In the genomic region with DNA sequence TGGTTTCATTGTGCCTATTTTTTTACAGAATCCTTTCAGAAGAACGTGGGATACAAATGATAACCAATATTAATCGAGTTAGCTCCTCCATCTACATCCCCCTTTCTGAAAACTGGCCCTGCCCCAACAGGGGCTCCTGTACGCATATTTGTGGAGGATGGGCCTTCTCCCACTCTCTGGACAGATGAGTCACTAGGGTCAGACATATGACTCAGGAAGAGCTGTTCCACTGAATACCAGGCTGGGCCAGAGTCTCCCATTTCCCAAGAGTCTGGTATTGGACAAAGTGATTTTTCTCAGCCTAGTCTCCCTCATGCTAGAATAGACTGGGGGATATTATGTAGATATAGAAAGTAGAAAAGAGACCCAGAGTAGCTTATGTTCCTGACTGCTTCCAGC, we compare ENCODE assay signal across 15 cellular contexts.
DNase-seq lines count a peak whose midpoint lies in the region; ATAC-seq, FAIRE-seq and TF ChIP-seq lines count a peak whose summit lies in the region.
"Had no signal": no experiment of that assay in that cellular context is flagged by ENCODE, and none has a peak within 500 bp of the region (broad histone marks: within the 10 kb centered on the region; RNA-seq: fewer than 3 reads in every experiment).

No MANE protein-coding gene starts in this region.

- H3K27me3 Mint-ChIP-seq in MCF 10A (ENCODE audit: insufficient read depth, unreplicated experiment) (no peaks in the 10 kb centered on the region), glutamatergic neuron (ENCODE audit: unreplicated experiment) (no peaks in the 10 kb centered on the region)
- H3K27me3 Mint-ChIP-seq: activated CD8-positive, alpha-beta memory T cell treated with anti-CD3 and anti-CD28 coated beads, Interleukin-2, amount 10 ng/mL, durations not matched to agents 7 days and 5 days had no signal

- H3K4me1 Mint-ChIP-seq in MCF 10A (ENCODE audit: insufficient read depth, unreplicated experiment) (peaks cover 36% of the 10 kb centered on the region), glutamatergic neuron (ENCODE audit: low read depth, unreplicated experiment) (peaks cover 28% of the 10 kb centered on the region)
- peaks cover 74% of the 10 kb centered on the region for H3K4me1 Mint-ChIP-seq in stimulated activated effector memory CD8-positive, alpha-beta T cell treated with anti-CD3 and anti-CD28 coated beads, Interleukin-12 subunit alpha, Interleukin-12 subunit beta, amount 100 ng/mL, for 72 hours

- no peak for FAIRE-seq in urothelium cell line (lab: Jason Lieb, UNC)
- FAIRE-seq: kidney had no signal

- no peak for TF ChIP-seq POLR2A in breast epithelium (IDR thresholded peaks at IDR 0.05)

- POLR2A ChIA-PET in MCF 10A (lab: Yijun Ruan, JAX) = no interaction called here

- DNase-seq in MCF 10A (ENCODE audit: unreplicated experiment) (peak; percentile 82), breast epithelium (ENCODE audit: low spot score in 2 of 2) (no peak), amniotic epithelial cell (ENCODE audit: low read depth) (peak; percentile 96), glutamatergic neuron (no peak), urothelium cell line (ENCODE audit: low spot score) (peak; percentile 80), NCI-H2227 treated with DMSO at 0.1 percent for 48 hours (lab: John Stamatoyannopoulos, UW) (no peak)
- no peak for DNase-seq in stimulated activated CD4-positive, alpha-beta T cell treated with anti-CD3 and anti-CD28 coated beads, Interleukin-15, amount 100 ng/mL, for 24 hours
- DNase-seq in stimulated activated effector memory CD8-positive, alpha-beta T cell treated with anti-CD3 and anti-CD28 coated beads, Interleukin-12 subunit alpha, Interleukin-12 subunit beta, amount 100 ng/mL, for 72 hours (ENCODE audit: low spot score in 2 of 2) = no peak
- DNase-seq: activated CD8-positive, alpha-beta memory T cell treated with anti-CD3 and anti-CD28 coated beads, Interleukin-2, amount 10 ng/mL, durations not matched to agents 7 days and 5 days; AML-193; cerebellar nuclear complex; kidney; NCI-H2029 treated with DMSO at 0.1 percent for 48 hours; SHP77 had no signal

- H3K9me3 Mint-ChIP-seq in MCF 10A (ENCODE audit: unreplicated experiment) (no peaks in the 10 kb centered on the region), glutamatergic neuron (ENCODE audit: unreplicated experiment) (peaks cover 13% of the 10 kb centered on the region)
- H3K9me3 Mint-ChIP-seq in stimulated activated effector memory CD8-positive, alpha-beta T cell treated with anti-CD3 and anti-CD28 coated beads, Interleukin-12 subunit alpha, Interleukin-12 subunit beta, amount 100 ng/mL, for 72 hours = no peaks in the 10 kb centered on the region

- CTCF ChIA-PET in MCF 10A (lab: Yijun Ruan, JAX) = interaction anchor here (1.3 kb wide), 1 partner anchor 48 kb away, joined by 3 read pairs; no protein-coding TSS in a partner anchor

- H3K27ac ChIP-seq in breast epithelium = no peak overlapping the region
- H3K27ac ChIP-seq: right atrium auricular region had no signal

- no peaks in the 10 kb centered on the region for H3K27me3 ChIP-seq in breast epithelium
- H3K27me3 ChIP-seq: right atrium auricular region had no signal

- no peak overlapping the region for H3K4me3 ChIP-seq in breast epithelium
- H3K4me3 ChIP-seq: right atrium auricular region had no signal

- ATAC-seq in stimulated activated effector memory CD8-positive, alpha-beta T cell treated with anti-CD3 and anti-CD28 coated beads, Interleukin-12 subunit alpha, Interleukin-12 subunit beta, amount 100 ng/mL, for 72 hours = no peak
- ATAC-seq: activated CD8-positive, alpha-beta memory T cell treated with anti-CD3 and anti-CD28 coated beads, Interleukin-2, amount 10 ng/mL, durations not matched to agents 7 days and 5 days had no signal

- intact Hi-C loops in MCF 10A (cut with micrococcal nuclease) (no loop called here), breast epithelium (cut with DNase I; ENCODE audit: low total_unique reads) (no loop called here)

- no peak overlapping the region for H3K4me3 Mint-ChIP-seq in MCF 10A (ENCODE audit: unreplicated experiment)
- H3K4me3 Mint-ChIP-seq in glutamatergic neuron (ENCODE audit: unreplicated experiment) = peak overlapping the region; percentile 2
- no peak overlapping the region for H3K4me3 Mint-ChIP-seq in stimulated activated effector memory CD8-positive, alpha-beta T cell treated with anti-CD3 and anti-CD28 coated beads, Interleukin-12 subunit alpha, Interleukin-12 subunit beta, amount 100 ng/mL, for 72 hours
- H3K4me3 Mint-ChIP-seq: activated CD8-positive, alpha-beta memory T cell treated with anti-CD3 and anti-CD28 coated beads, Interleukin-2, amount 10 ng/mL, durations not matched to agents 7 days and 5 days had no signal

- H3K4me1 ChIP-seq in breast epithelium = no peaks in the 10 kb centered on the region
- H3K4me1 ChIP-seq: right atrium auricular region had no signal

- H3K36me3 ChIP-seq in breast epithelium = no peaks in the 10 kb centered on the region
- H3K36me3 ChIP-seq: right atrium auricular region had no signal

- H3K27ac Mint-ChIP-seq in MCF 10A (ENCODE audit: low read depth, unreplicated experiment) (no peak overlapping the region), glutamatergic neuron (ENCODE audit: unreplicated experiment) (peak overlapping the region; percentile 62)
- no peak overlapping the region for H3K27ac Mint-ChIP-seq in stimulated activated effector memory CD8-positive, alpha-beta T cell treated with anti-CD3 and anti-CD28 coated beads, Interleukin-12 subunit alpha, Interleukin-12 subunit beta, amount 100 ng/mL, for 72 hours
- H3K27ac Mint-ChIP-seq: activated CD8-positive, alpha-beta memory T cell treated with anti-CD3 and anti-CD28 coated beads, Interleukin-2, amount 10 ng/mL, durations not matched to agents 7 days and 5 days had no signal

- no peak for TF ChIP-seq CTCF in MCF 10A (IDR thresholded peaks at IDR 0.05; ENCODE audit: unreplicated experiment)
- no peak for TF ChIP-seq CTCF in breast epithelium (IDR thresholded peaks at IDR 0.05)
- TF ChIP-seq CTCF in glutamatergic neuron (IDR thresholded peaks at IDR 0.05; ENCODE audit: partially characterized antibody, unreplicated experiment) = no peak

- no TSS peak for BruUV-seq in MCF 10A (replicated peaks; lab: Mats Ljungman, UMichigan)

- H3K9me3 ChIP-seq in breast epithelium = no peaks in the 10 kb centered on the region
- H3K9me3 ChIP-seq: right atrium auricular region had no signal

- no peaks in the 10 kb centered on the region for H3K36me3 Mint-ChIP-seq in MCF 10A (ENCODE audit: insufficient read depth, unreplicated experiment)
- H3K36me3 Mint-ChIP-seq in glutamatergic neuron (ENCODE audit: unreplicated experiment) = no peaks in the 10 kb centered on the region
- no peaks in the 10 kb centered on the region for H3K36me3 Mint-ChIP-seq in stimulated activated effector memory CD8-positive, alpha-beta T cell treated with anti-CD3 and anti-CD28 coated beads, Interleukin-12 subunit alpha, Interleukin-12 subunit beta, amount 100 ng/mL, for 72 hours

Comparison
In these comparisons a context has a peak if more than half of its experiments do, and no peak if none do; other contexts are left out.
1. DNase-seq: peak in MCF 10A (single experiment), amniotic epithelial cell (single experiment) and urothelium cell line (single experiment); none in breast epithelium (0 of 2), glutamatergic neuron (single experiment), NCI-H2227 treated with DMSO at 0.1 percent for 48 hours (single experiment), stimulated activated CD4-positive, alpha-beta T cell treated with anti-CD3 and anti-CD28 coated beads, Interleukin-15, amount 100 ng/mL, for 24 hours (single experiment) and stimulated activated effector memory CD8-positive, alpha-beta T cell treated with anti-CD3 and anti-CD28 coated beads, Interleukin-12 subunit alpha, Interleukin-12 subunit beta, amount 100 ng/mL, for 72 hours (0 of 2).